Comparison of ENCODE assay signal across 8 cellular contexts in genomic region chr5:175444060-175444904, GRCh38. TPM values are rescaled to one million over a fixed set of nuclear protein-coding genes. Genes with fewer than 3 reads are reported as not detected.
DNase-seq lines count a peak whose midpoint lies in the region; ATAC-seq and TF ChIP-seq lines count a peak whose summit lies in the region.

Gene DRD1, minus strand, starts transcription at chr5:175444182. Its CDS starts 1,083 bp downstream, at chr5:175443099.

- peak; percentile 37 for TF ChIP-seq CTCF in choroid plexus epithelial cell (conservative IDR thresholded peaks at IDR 0.05; ENCODE audit: low read depth, low read length)

- no peaks in the 10 kb centered on the region for H3K36me3 Mint-ChIP-seq in activated CD4-positive, alpha-beta T cell treated with anti-CD3 and anti-CD28 coated beads for 36 hours (ENCODE audit: low read depth)

- no peak within 1 kb of the TSS for H3K27ac Mint-ChIP-seq in activated CD4-positive, alpha-beta T cell treated with anti-CD3 and anti-CD28 coated beads for 36 hours

- DNase-seq in DMS114 treated with DMSO at 0.1 percent for 48 hours (lab: John Stamatoyannopoulos, UW; ENCODE audit: unreplicated experiment) (peak; percentile 31), choroid plexus epithelial cell (ENCODE audit: low read depth) (peak; percentile 11), lung microvascular endothelial cell (ENCODE audit: low read depth in 2 of 2) (peak; percentile 23 to 29), globus pallidus (ENCODE audit: low spot score) (no peak), OCI-M1 (lab: John Stamatoyannopoulos, UW) (no peak)
- peak; percentile 73 for DNase-seq in activated CD4-positive, alpha-beta T cell treated with anti-CD3 and anti-CD28 coated beads for 36 hours
- peak; percentile 8 to 17 for DNase-seq in stimulated activated CD8-positive, alpha-beta memory T cell treated with anti-CD3 and anti-CD28 coated beads, Interleukin-4, amount 100 ng/mL, for 4 hours (ENCODE audit: low read depth in 2 of 2, low spot score in 1 of 2)

- no peak within 1 kb of the TSS for H3K4me3 ChIP-seq in choroid plexus epithelial cell (ENCODE audit: low read depth, low read length)

- H3K9me3 Mint-ChIP-seq in activated CD4-positive, alpha-beta T cell treated with anti-CD3 and anti-CD28 coated beads for 36 hours (ENCODE audit: low read depth): no peaks in the 10 kb centered on the region

- CTCF ChIA-PET in activated CD4-positive, alpha-beta T cell treated with anti-CD3 and anti-CD28 coated beads for 36 hours (lab: Charles Lee): interaction anchor here (0.6 to 1.5 kb wide), 7 partner anchors 8 to 494 kb away, joined by 3 to 5 read pairs (median 4); no protein-coding TSS in a partner anchor

- H3K4me1 Mint-ChIP-seq in activated CD4-positive, alpha-beta T cell treated with anti-CD3 and anti-CD28 coated beads for 36 hours: peaks cover 5% of the 10 kb centered on the region

- ATAC-seq in HG02759 (IDR thresholded peaks at IDR 0.05; ENCODE audit: unreplicated experiment): peak; percentile 70
- ATAC-seq in activated CD4-positive, alpha-beta T cell treated with anti-CD3 and anti-CD28 coated beads for 36 hours: peak; percentile 86

- intact Hi-C loops in activated CD4-positive, alpha-beta T cell treated with anti-CD3 and anti-CD28 coated beads for 36 hours (cut with DNase I, micrococcal nuclease): loop anchor here (1.0 kb wide), 2 partner anchors 493 to 534 kb away; no protein-coding TSS in a partner anchor

- peaks cover 52% of the 10 kb centered on the region for H3K27me3 Mint-ChIP-seq in activated CD4-positive, alpha-beta T cell treated with anti-CD3 and anti-CD28 coated beads for 36 hours

- POLR2A ChIA-PET in activated CD4-positive, alpha-beta T cell treated with anti-CD3 and anti-CD28 coated beads for 36 hours (lab: Charles Lee): no interaction called here

- H3K4me3 Mint-ChIP-seq in activated CD4-positive, alpha-beta T cell treated with anti-CD3 and anti-CD28 coated beads for 36 hours: peak within 1 kb of the TSS; percentile 40

RNA-seq across cellular contexts. Expression of gene DRD1, which starts in this region (rescaled TPM):
- not detected for total RNA-seq in activated CD4-positive, alpha-beta T cell treated with anti-CD3 and anti-CD28 coated beads for 36 hours
- not detected in 2 replicates for total RNA-seq in lung microvascular endothelial cell

Comparison
In these comparisons a context has a peak if more than half of its experiments do, and no peak if none do; other contexts are left out.
1. Peak in DNase-seq and ATAC-seq in activated CD4-positive, alpha-beta T cell treated with anti-CD3 and anti-CD28 coated beads for 36 hours; RNA of the gene not detected or under 1 TPM.
2. Peak in DNase-seq in lung microvascular endothelial cell; RNA of the gene not detected or under 1 TPM.
3. DNase-seq: peak in DMS114 treated with DMSO at 0.1 percent for 48 hours (single experiment), choroid plexus epithelial cell (single experiment) and stimulated activated CD8-positive, alpha-beta memory T cell treated with anti-CD3 and anti-CD28 coated beads, Interleukin-4, amount 100 ng/mL, for 4 hours (2 of 2); none in globus pallidus (single experiment) and OCI-M1 (single experiment).